In genomic region chr7:992742-993607, GRCh38 we compare ENCODE assay signal across 1 cellular context.
TF ChIP-seq lines count a peak whose summit lies in the region.

No MANE protein-coding gene starts in this region.

TF ChIP-seq in HepG2, 621 proteins besides CTCF, POLR2A, EP300 and RAD21 (continued from another document and continues in another):
- TF ChIP-seq, protein P1, sequence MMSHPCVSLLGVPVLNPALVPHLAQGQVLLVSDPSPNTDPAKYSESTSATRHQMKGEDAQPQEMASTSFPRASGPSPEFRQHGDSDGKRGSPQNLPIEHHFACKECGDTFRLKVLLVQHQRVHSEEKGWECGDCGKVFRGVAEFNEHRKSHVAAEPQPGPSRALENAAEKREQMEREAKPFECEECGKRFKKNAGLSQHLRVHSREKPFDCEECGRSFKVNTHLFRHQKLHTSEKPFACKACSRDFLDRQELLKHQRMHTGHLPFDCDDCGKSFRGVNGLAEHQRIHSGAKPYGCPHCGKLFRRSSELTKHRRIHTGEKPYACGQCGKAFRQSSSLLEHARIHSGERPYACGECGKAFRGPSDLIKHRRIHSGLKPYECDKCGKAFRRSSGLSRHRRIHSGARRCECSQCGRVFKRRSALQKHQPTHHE (CRISPR knock-in tag; IDR thresholded peaks at IDR 0.05; ENCODE audit: borderline replicate concordance), result no peak; the same call in 1 of the 2 replicates
- peak; percentile 92; the same call in 1 of the 2 replicates for TF ChIP-seq ZNF136 (CRISPR knock-in tag; IDR thresholded peaks at IDR 0.05; ENCODE audit: low read depth)
- no peak for TF ChIP-seq U2AF2 (IDR thresholded peaks at IDR 0.05; ENCODE audit: low read depth, low read length)
- no peak for TF ChIP-seq ZMYM2 (CRISPR knock-in tag; IDR thresholded peaks at IDR 0.05)
- TF ChIP-seq ZFP37 (CRISPR knock-in tag; IDR thresholded peaks at IDR 0.05; ENCODE audit: borderline replicate concordance), result no peak
- peak; percentile 86; the same call in 1 of the 2 replicates for TF ChIP-seq ZNF724P (CRISPR knock-in tag; IDR thresholded peaks at IDR 0.05; ENCODE audit: borderline replicate concordance)
- peak in 1 of 2 experiments; percentile 87; a peak in 2 of 4 replicates for TF ChIP-seq KLF16 (CRISPR knock-in tag; IDR thresholded peaks at IDR 0.05)
- TF ChIP-seq ZNF232 (CRISPR knock-in tag; IDR thresholded peaks at IDR 0.05; ENCODE audit: borderline replicate concordance), result no peak; the same call in 1 of the 2 replicates
- TF ChIP-seq SETDB1 (CRISPR knock-in tag; IDR thresholded peaks at IDR 0.05; ENCODE audit: borderline replicate concordance), result no peak
- peak; percentile 81; the same call in 1 of the 2 replicates for TF ChIP-seq RELA (CRISPR knock-in tag; IDR thresholded peaks at IDR 0.05)
- peak; percentile 54 for TF ChIP-seq BHLHE40 (IDR thresholded peaks at IDR 0.05; ENCODE audit: low read length)
- TF ChIP-seq, protein P2, sequence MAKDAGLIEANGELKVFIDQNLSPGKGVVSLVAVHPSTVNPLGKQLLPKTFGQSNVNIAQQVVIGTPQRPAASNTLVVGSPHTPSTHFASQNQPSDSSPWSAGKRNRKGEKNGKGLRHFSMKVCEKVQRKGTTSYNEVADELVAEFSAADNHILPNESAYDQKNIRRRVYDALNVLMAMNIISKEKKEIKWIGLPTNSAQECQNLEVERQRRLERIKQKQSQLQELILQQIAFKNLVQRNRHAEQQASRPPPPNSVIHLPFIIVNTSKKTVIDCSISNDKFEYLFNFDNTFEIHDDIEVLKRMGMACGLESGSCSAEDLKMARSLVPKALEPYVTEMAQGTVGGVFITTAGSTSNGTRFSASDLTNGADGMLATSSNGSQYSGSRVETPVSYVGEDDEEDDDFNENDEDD (CRISPR knock-in tag; IDR thresholded peaks at IDR 0.05; ENCODE audit: borderline replicate concordance), result peak; percentile 55; the same call in 1 of the 2 replicates
- TF ChIP-seq SIN3A (IDR thresholded peaks at IDR 0.05; ENCODE audit: borderline replicate concordance, low read depth, low read length), result no peak
- TF ChIP-seq SCMH1 (CRISPR knock-in tag; IDR thresholded peaks at IDR 0.05; ENCODE audit: borderline replicate concordance), result no peak
- TF ChIP-seq, protein P3, sequence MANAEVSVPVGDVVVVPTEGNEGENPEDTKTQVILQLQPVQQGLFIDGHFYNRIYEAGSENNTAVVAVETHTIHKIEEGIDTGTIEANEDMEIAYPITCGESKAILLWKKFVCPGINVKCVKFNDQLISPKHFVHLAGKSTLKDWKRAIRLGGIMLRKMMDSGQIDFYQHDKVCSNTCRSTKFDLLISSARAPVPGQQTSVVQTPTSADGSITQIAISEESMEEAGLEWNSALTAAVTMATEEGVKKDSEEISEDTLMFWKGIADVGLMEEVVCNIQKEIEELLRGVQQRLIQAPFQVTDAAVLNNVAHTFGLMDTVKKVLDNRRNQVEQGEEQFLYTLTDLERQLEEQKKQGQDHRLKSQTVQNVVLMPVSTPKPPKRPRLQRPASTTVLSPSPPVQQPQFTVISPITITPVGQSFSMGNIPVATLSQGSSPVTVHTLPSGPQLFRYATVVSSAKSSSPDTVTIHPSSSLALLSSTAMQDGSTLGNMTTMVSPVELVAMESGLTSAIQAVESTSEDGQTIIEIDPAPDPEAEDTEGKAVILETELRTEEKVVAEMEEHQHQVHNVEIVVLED (CRISPR knock-in tag; IDR thresholded peaks at IDR 0.05; ENCODE audit: borderline replicate concordance), result peak; percentile 51; the same call in 1 of the 2 replicates
- TF ChIP-seq ZSCAN31 (CRISPR knock-in tag; IDR thresholded peaks at IDR 0.05; ENCODE audit: low read depth), result peak; percentile 91
- TF ChIP-seq JUN (CRISPR knock-in tag; IDR thresholded peaks at IDR 0.05), result no peak
- TF ChIP-seq, protein P4, sequence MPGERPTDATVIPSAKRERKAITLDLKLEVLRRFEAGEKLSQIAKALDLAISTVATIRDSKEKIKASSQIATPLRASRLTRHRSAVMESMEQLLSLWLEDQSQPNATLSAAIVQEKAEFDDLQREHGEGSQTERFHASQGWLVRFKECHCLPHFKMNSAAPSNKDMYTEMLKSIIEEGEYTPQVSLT (CRISPR knock-in tag; IDR thresholded peaks at IDR 0.05; ENCODE audit: borderline replicate concordance, low read depth), result no peak
- 0 out of 2 replicates have a peak, but pooled peaks have one; percentile 8 for TF ChIP-seq ZNF333 (CRISPR knock-in tag; IDR thresholded peaks at IDR 0.05; ENCODE audit: borderline replicate concordance)
- no peak for TF ChIP-seq RAD51 (IDR thresholded peaks at IDR 0.05; ENCODE audit: borderline replicate concordance)
- peak; percentile 79 for TF ChIP-seq ZNF740 (CRISPR knock-in tag; IDR thresholded peaks at IDR 0.05)
- TF ChIP-seq NFIC (IDR thresholded peaks at IDR 0.05; ENCODE audit: low read length), result no peak
- no peak for TF ChIP-seq ZNF33A (CRISPR knock-in tag; IDR thresholded peaks at IDR 0.05; ENCODE audit: borderline replicate concordance)
- TF ChIP-seq POGZ (CRISPR knock-in tag; IDR thresholded peaks at IDR 0.05), result peak; percentile 39; the same call in 1 of the 2 replicates
- no peak for TF ChIP-seq ZNF468 (CRISPR knock-in tag; IDR thresholded peaks at IDR 0.05)
- peak; percentile 72 for TF ChIP-seq YY1 (IDR thresholded peaks at IDR 0.05; ENCODE audit: insufficient read depth, insufficient replicate concordance, low read depth, low read length)
- no peak for TF ChIP-seq U2AF1 (optimal IDR thresholded peaks at IDR 0.05; ENCODE audit: low read depth, low read length)
- TF ChIP-seq TBX2 (CRISPR knock-in tag; IDR thresholded peaks at IDR 0.05; ENCODE audit: borderline replicate concordance), result peak; percentile 80; the same call in 1 of the 2 replicates
- peak; percentile 54 for TF ChIP-seq TEAD3 (CRISPR knock-in tag; optimal IDR thresholded peaks at IDR 0.05; ENCODE audit: borderline replicate concordance)
- TF ChIP-seq HMGA1 (CRISPR knock-in tag; conservative IDR thresholded peaks at IDR 0.05), result no peak
- TF ChIP-seq FOSL2 (CRISPR knock-in tag; IDR thresholded peaks at IDR 0.05), result peak; percentile 59; the same call in 1 of the 2 replicates
- no peak for TF ChIP-seq PLSCR1 (CRISPR knock-in tag; IDR thresholded peaks at IDR 0.05; ENCODE audit: borderline replicate concordance)
- TF ChIP-seq, protein P5, sequence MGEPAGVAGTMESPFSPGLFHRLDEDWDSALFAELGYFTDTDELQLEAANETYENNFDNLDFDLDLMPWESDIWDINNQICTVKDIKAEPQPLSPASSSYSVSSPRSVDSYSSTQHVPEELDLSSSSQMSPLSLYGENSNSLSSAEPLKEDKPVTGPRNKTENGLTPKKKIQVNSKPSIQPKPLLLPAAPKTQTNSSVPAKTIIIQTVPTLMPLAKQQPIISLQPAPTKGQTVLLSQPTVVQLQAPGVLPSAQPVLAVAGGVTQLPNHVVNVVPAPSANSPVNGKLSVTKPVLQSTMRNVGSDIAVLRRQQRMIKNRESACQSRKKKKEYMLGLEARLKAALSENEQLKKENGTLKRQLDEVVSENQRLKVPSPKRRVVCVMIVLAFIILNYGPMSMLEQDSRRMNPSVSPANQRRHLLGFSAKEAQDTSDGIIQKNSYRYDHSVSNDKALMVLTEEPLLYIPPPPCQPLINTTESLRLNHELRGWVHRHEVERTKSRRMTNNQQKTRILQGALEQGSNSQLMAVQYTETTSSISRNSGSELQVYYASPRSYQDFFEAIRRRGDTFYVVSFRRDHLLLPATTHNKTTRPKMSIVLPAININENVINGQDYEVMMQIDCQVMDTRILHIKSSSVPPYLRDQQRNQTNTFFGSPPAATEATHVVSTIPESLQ (CRISPR knock-in tag; conservative IDR thresholded peaks at IDR 0.05), result no peak
- no peak for TF ChIP-seq SNAPC2 (CRISPR knock-in tag; IDR thresholded peaks at IDR 0.05)
- TF ChIP-seq RFX1 (IDR thresholded peaks at IDR 0.05), result no peak
- TF ChIP-seq, protein P6, sequence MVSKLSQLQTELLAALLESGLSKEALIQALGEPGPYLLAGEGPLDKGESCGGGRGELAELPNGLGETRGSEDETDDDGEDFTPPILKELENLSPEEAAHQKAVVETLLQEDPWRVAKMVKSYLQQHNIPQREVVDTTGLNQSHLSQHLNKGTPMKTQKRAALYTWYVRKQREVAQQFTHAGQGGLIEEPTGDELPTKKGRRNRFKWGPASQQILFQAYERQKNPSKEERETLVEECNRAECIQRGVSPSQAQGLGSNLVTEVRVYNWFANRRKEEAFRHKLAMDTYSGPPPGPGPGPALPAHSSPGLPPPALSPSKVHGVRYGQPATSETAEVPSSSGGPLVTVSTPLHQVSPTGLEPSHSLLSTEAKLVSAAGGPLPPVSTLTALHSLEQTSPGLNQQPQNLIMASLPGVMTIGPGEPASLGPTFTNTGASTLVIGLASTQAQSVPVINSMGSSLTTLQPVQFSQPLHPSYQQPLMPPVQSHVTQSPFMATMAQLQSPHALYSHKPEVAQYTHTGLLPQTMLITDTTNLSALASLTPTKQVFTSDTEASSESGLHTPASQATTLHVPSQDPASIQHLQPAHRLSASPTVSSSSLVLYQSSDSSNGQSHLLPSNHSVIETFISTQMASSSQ (IDR thresholded peaks at IDR 0.05; ENCODE audit: low read depth), result peak; percentile 39; the same call in 1 of the 2 replicates
- TF ChIP-seq, protein P6 (CRISPR knock-in tag; IDR thresholded peaks at IDR 0.05; ENCODE audit: borderline replicate concordance), result peak; percentile 89
- peak; percentile 65; the same call in 1 of the 2 replicates for TF ChIP-seq MIER2 (CRISPR knock-in tag; IDR thresholded peaks at IDR 0.05)
- TF ChIP-seq ZNF367 (CRISPR knock-in tag; IDR thresholded peaks at IDR 0.05; ENCODE audit: borderline replicate concordance), result 0 out of 2 replicates have a peak, but pooled peaks have one; percentile 76
- TF ChIP-seq BRD4 (CRISPR knock-in tag; IDR thresholded peaks at IDR 0.05), result peak; percentile 80
- TF ChIP-seq ZBTB7B (CRISPR knock-in tag; IDR thresholded peaks at IDR 0.05), result peak; percentile 50; the same call in 1 of the 2 replicates
- TF ChIP-seq ZNF274 (CRISPR knock-in tag; IDR thresholded peaks at IDR 0.05), result no peak
- TF ChIP-seq GTF2F1 (IDR thresholded peaks at IDR 0.05; ENCODE audit: low read length), result no peak; the same call in 1 of the 2 replicates
- no peak for TF ChIP-seq KLF13 (CRISPR knock-in tag; IDR thresholded peaks at IDR 0.05)
- no peak; the same call in 1 of the 2 replicates for TF ChIP-seq MAFF (IDR thresholded peaks at IDR 0.05; ENCODE audit: low read depth, low read length)
- no peak for TF ChIP-seq ZNF10 (CRISPR knock-in tag; IDR thresholded peaks at IDR 0.05; ENCODE audit: borderline replicate concordance, low read depth)
- TF ChIP-seq ZMYM3 (CRISPR knock-in tag; IDR thresholded peaks at IDR 0.05), result peak; percentile 88
- peak; percentile 26; the same call in 1 of the 2 replicates for TF ChIP-seq PHF20 (CRISPR knock-in tag; IDR thresholded peaks at IDR 0.05)
- peak; percentile 91 for TF ChIP-seq HDAC2 (CRISPR knock-in tag; IDR thresholded peaks at IDR 0.05)
- peak; percentile 69 to 84; a peak in 3 of 4 replicates for TF ChIP-seq NR2F1 (CRISPR knock-in tag; IDR thresholded peaks at IDR 0.05)
- peak; percentile 83; the same call in 1 of the 3 replicates for TF ChIP-seq MXI1 (IDR thresholded peaks at IDR 0.05; ENCODE audit: borderline replicate concordance, low read depth, low read length)
- TF ChIP-seq, protein P7, sequence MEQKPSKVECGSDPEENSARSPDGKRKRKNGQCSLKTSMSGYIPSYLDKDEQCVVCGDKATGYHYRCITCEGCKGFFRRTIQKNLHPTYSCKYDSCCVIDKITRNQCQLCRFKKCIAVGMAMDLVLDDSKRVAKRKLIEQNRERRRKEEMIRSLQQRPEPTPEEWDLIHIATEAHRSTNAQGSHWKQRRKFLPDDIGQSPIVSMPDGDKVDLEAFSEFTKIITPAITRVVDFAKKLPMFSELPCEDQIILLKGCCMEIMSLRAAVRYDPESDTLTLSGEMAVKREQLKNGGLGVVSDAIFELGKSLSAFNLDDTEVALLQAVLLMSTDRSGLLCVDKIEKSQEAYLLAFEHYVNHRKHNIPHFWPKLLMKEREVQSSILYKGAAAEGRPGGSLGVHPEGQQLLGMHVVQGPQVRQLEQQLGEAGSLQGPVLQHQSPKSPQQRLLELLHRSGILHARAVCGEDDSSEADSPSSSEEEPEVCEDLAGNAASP (CRISPR knock-in tag; IDR thresholded peaks at IDR 0.05; ENCODE audit: borderline replicate concordance), result peak; percentile 91
- TF ChIP-seq FOXA3 (CRISPR knock-in tag; IDR thresholded peaks at IDR 0.05), result peak; percentile 69
- TF ChIP-seq ZNF441 (CRISPR knock-in tag; IDR thresholded peaks at IDR 0.05; ENCODE audit: borderline replicate concordance), result peak; percentile 45; the same call in 1 of the 2 replicates
- TF ChIP-seq NFKB2 (CRISPR knock-in tag; IDR thresholded peaks at IDR 0.05; ENCODE audit: borderline replicate concordance), result peak; percentile 85
- 0 out of 2 replicates have a peak, but pooled peaks have one; percentile 11 for TF ChIP-seq ZNF337 (CRISPR knock-in tag; IDR thresholded peaks at IDR 0.05; ENCODE audit: borderline replicate concordance, low read depth)
- peak; percentile 37; the same call in 1 of the 2 replicates for TF ChIP-seq ZNF224 (CRISPR knock-in tag; IDR thresholded peaks at IDR 0.05)
